28 cellular contexts compared by ENCODE assay signal in the genomic region with DNA sequence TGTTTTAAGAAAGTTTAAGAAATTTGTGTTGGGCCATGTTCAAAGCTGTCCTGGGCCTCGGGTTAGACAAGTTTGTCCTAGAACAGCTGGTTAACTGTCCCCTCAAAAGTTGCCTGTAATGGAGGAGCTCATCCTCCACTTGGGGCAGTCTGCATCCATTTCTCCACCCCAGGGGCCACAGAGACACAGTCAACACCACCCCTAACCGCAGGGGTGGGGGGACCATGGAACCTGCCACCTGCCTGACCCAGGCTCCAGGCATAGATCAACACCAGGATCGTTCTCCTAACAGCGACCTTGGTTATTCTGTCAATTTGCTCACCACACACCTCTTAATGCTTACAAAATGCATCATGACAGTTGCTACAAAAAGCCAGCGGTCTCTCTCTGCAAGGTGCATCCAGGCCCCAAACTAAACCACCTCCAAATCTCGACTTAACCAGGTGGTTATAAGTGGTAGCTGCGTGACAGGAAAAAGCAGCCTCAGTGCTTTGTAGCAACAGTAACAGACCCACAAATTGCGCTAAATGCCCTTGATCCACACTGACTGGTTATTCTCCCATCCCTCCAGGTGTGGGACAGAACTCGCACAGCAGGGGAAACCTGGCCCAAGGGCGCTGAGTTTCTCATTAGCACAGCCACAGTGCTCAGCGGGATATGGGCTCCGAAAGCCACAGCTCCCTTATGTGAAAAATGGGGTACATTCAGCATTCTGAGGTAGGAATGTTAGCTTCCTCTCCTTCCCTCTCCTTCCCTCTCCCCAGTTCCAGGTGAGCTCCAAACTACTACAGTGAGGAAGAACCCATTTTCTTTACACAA. TPM values are rescaled to one million over a fixed set of nuclear protein-coding genes. Genes with fewer than 3 reads are reported as not detected.
DNase-seq lines count a peak whose midpoint lies in the region; ATAC-seq, FAIRE-seq and TF ChIP-seq lines count a peak whose summit lies in the region.
"Had no signal": no experiment of that assay in that cellular context is flagged by ENCODE, and none has a peak within 500 bp of the region (broad histone marks: within the 10 kb centered on the region; RNA-seq: fewer than 3 reads in every experiment).

No MANE protein-coding gene starts in this region.

- TF ChIP-seq POLR2A in GM12891 (IDR thresholded peaks at IDR 0.05; ENCODE audit: low read depth, low read length) = no peak

- H3K9me3 ChIP-seq in WERI-Rb-1 (ENCODE audit: severe bottlenecking) = no peaks in the 10 kb centered on the region
- H3K9me3 ChIP-seq: ascending aorta, tibial artery had no signal

- peak overlapping the region; percentile 72 for H3K27ac Mint-ChIP-seq in activated T-helper 17 cell treated with anti-CD3 and anti-CD28 coated beads, Interleukin-2, amount 50 U/mL, for 72 hours
- H3K27ac Mint-ChIP-seq in memory B cell = peak overlapping the region; percentile 70
- H3K27ac Mint-ChIP-seq: activated CD8-positive, alpha-beta T cell treated with anti-CD3 and anti-CD28 coated beads for 36 hours; activated T-cell treated with anti-CD3 and anti-CD28 coated beads, Interleukin-2, amount 50 U/mL, for 72 hours; stimulated activated naive CD8-positive, alpha-beta T cell treated with anti-CD3 and anti-CD28 coated beads, Interleukin-15, amount 100 ng/mL, for 72 hours had no signal

- H3K36me3 ChIP-seq in GM06990 (ENCODE audit: control insufficient read depth, insufficient read depth, low read length) (peaks cover 40% of the 10 kb centered on the region), WERI-Rb-1 (peaks cover 75% of the 10 kb centered on the region)

- no peaks in the 10 kb centered on the region for H3K27me3 ChIP-seq in GM06990 (replicated peaks; ENCODE audit: control insufficient read depth, insufficient read depth, low read length)
- H3K27me3 ChIP-seq in WERI-Rb-1 (ENCODE audit: insufficient read depth, low read depth, severe bottlenecking) = no peaks in the 10 kb centered on the region
- H3K27me3 ChIP-seq: ascending aorta, hepatocyte, tibial artery had no signal

- H3K36me3 Mint-ChIP-seq in activated T-helper 17 cell treated with anti-CD3 and anti-CD28 coated beads, Interleukin-2, amount 50 U/mL, for 72 hours (ENCODE audit: low read depth) = peaks cover 83% of the 10 kb centered on the region
- peaks cover 20% of the 10 kb centered on the region for H3K36me3 Mint-ChIP-seq in memory B cell

- H3K4me3 Mint-ChIP-seq in activated T-helper 17 cell treated with anti-CD3 and anti-CD28 coated beads, Interleukin-2, amount 50 U/mL, for 72 hours = no peak overlapping the region
- H3K4me3 Mint-ChIP-seq in memory B cell = no peak overlapping the region
- H3K4me3 Mint-ChIP-seq: activated CD8-positive, alpha-beta T cell treated with anti-CD3 and anti-CD28 coated beads for 36 hours; activated T-cell treated with anti-CD3 and anti-CD28 coated beads, Interleukin-2, amount 50 U/mL, for 72 hours; stimulated activated naive CD8-positive, alpha-beta T cell treated with anti-CD3 and anti-CD28 coated beads, Interleukin-15, amount 100 ng/mL, for 72 hours had no signal

- H3K27me3 Mint-ChIP-seq in activated T-helper 17 cell treated with anti-CD3 and anti-CD28 coated beads, Interleukin-2, amount 50 U/mL, for 72 hours = no peaks in the 10 kb centered on the region
- H3K27me3 Mint-ChIP-seq in memory B cell = no peaks in the 10 kb centered on the region
- H3K27me3 Mint-ChIP-seq: activated CD8-positive, alpha-beta T cell treated with anti-CD3 and anti-CD28 coated beads for 36 hours; stimulated activated naive CD8-positive, alpha-beta T cell treated with anti-CD3 and anti-CD28 coated beads, Interleukin-15, amount 100 ng/mL, for 72 hours had no signal

- H3K4me3 ChIP-seq in GM06990 (replicated peaks; ENCODE audit: low read depth, low read length) (no peak overlapping the region), WERI-Rb-1 (ENCODE audit: low read depth, low read length) (no peak overlapping the region)
- H3K4me3 ChIP-seq: ascending aorta, hepatocyte, tibial artery had no signal

- DNase-seq in GM06990 (ENCODE audit: extremely low read depth, insufficient read length) (no peak), GM12891 (ENCODE audit: insufficient read length, low spot score) (no peak), memory B cell (ENCODE audit: low spot score in 2 of 2) (no peak), NCI-H2171 treated with DMSO at 0.1 percent for 48 hours (lab: John Stamatoyannopoulos, UW) (no peak), WERI-Rb-1 (no peak)
- DNase-seq: activated CD8-positive, alpha-beta T cell treated with anti-CD3 and anti-CD28 coated beads for 36 hours; activated naive CD4-positive, alpha-beta T cell treated with anti-CD3 and anti-CD28 coated beads, Interleukin-2, amount 50 U/mL, for 16 hours; activated T-cell treated with anti-CD3 and anti-CD28 coated beads, Interleukin-2, amount 50 U/mL, for 72 hours; DMS79; KG1; MV-4-11; NCI-H1694 treated with DMSO at 0.1 percent for 48 hours; NCI-H2227 treated with DMSO at 0.1 percent for 48 hours; occipital lobe; PC-3; Right ventricle myocardium superior; stimulated activated CD4-positive, alpha-beta T cell treated with anti-CD3 and anti-CD28 coated beads, Interleukin-12 subunit alpha, Interleukin-12 subunit beta, amount 100 ng/mL, for 4 hours; stimulated activated CD4-positive, alpha-beta T cell treated with anti-CD3 and anti-CD28 coated beads, Interleukin-4, amount 100 ng/mL, for 4 hours; stimulated activated naive CD8-positive, alpha-beta T cell treated with anti-CD3 and anti-CD28 coated beads, Interleukin-15, amount 100 ng/mL, for 72 hours; tibial artery had no signal

- ATAC-seq in activated T-helper 17 cell treated with anti-CD3 and anti-CD28 coated beads, Interleukin-2, amount 50 U/mL, for 72 hours (replicated peaks) = no peak
- ATAC-seq in memory B cell (ENCODE audit: low read depth) (no peak), GM21423 (IDR thresholded peaks at IDR 0.05; ENCODE audit: unreplicated experiment) (no peak), HG02840 (IDR thresholded peaks at IDR 0.05; ENCODE audit: low FRiP score, unreplicated experiment) (no peak)
- ATAC-seq: activated CD4-positive, CD25-positive, alpha-beta regulatory T cell treated with anti-CD3 and anti-CD28 coated beads, Interleukin-2, amount 50 U/mL, for 24 hours; activated CD8-positive, alpha-beta T cell treated with anti-CD3 and anti-CD28 coated beads for 36 hours; activated T-cell treated with anti-CD3 and anti-CD28 coated beads, Interleukin-2, amount 50 U/mL, for 72 hours; PC-3; stimulated activated naive CD8-positive, alpha-beta T cell treated with anti-CD3 and anti-CD28 coated beads, Interleukin-15, amount 100 ng/mL, for 72 hours had no signal

- peak; percentile 33 for FAIRE-seq in GM12891 (lab: Jason Lieb, UNC)
- FAIRE-seq: frontal cortex, H54 had no signal

- peak; percentile 22 for TF ChIP-seq CTCF in GM06990 (IDR thresholded peaks at IDR 0.05; ENCODE audit: insufficient read depth, low read length, poor library complexity, severe bottlenecking)
- no peak for TF ChIP-seq CTCF in WERI-Rb-1 (IDR thresholded peaks at IDR 0.05; ENCODE audit: low read depth, low read length)

- H3K27ac ChIP-seq in WERI-Rb-1 = no peak overlapping the region
- H3K27ac ChIP-seq: ascending aorta, hepatocyte, tibial artery had no signal

- peaks cover 33% of the 10 kb centered on the region for H3K4me1 Mint-ChIP-seq in activated T-helper 17 cell treated with anti-CD3 and anti-CD28 coated beads, Interleukin-2, amount 50 U/mL, for 72 hours
- H3K4me1 Mint-ChIP-seq in memory B cell = peaks cover 13% of the 10 kb centered on the region

- H3K9me3 Mint-ChIP-seq in activated T-helper 17 cell treated with anti-CD3 and anti-CD28 coated beads, Interleukin-2, amount 50 U/mL, for 72 hours = no peaks in the 10 kb centered on the region
- no peaks in the 10 kb centered on the region for H3K9me3 Mint-ChIP-seq in memory B cell
- H3K9me3 Mint-ChIP-seq: activated CD8-positive, alpha-beta T cell treated with anti-CD3 and anti-CD28 coated beads for 36 hours; activated T-cell treated with anti-CD3 and anti-CD28 coated beads, Interleukin-2, amount 50 U/mL, for 72 hours; stimulated activated naive CD8-positive, alpha-beta T cell treated with anti-CD3 and anti-CD28 coated beads, Interleukin-15, amount 100 ng/mL, for 72 hours had no signal

TF ChIP-seq in GM12891, 5 proteins besides CTCF, POLR2A, EP300 and RAD21:
- TF ChIP-seq POLR2AphosphoS5 (IDR thresholded peaks at IDR 0.05; ENCODE audit: low read depth, low read length) = no peak
- no peak for TF ChIP-seq SPI1 (IDR thresholded peaks at IDR 0.05; ENCODE audit: low read depth, low read length)
- no peak for TF ChIP-seq POU2F2 (IDR thresholded peaks at IDR 0.05; ENCODE audit: low read depth, low read length)
- TF ChIP-seq PAX5 (IDR thresholded peaks at IDR 0.05; ENCODE audit: insufficient read depth, low read length, severe bottlenecking) = no peak
- no peak for TF ChIP-seq TAF1 (IDR thresholded peaks at IDR 0.05; ENCODE audit: low read depth, low read length)

RNA-seq across cellular contexts. Expression of a gene that starts 48.0 kb away (rescaled TPM):
- 212 TPM for polyA plus RNA-seq in GM12891 (2012; ENCODE audit: low read depth, missing spikeins)
- 100 to 1,000 TPM; 303 to 319 TPM for total RNA-seq in activated T-helper 17 cell treated with anti-CD3 and anti-CD28 coated beads, Interleukin-2, amount 50 U/mL, for 72 hours

RNA-seq across cellular contexts. Expression of a gene that starts 48.3 kb away (rescaled TPM):
- polyA plus RNA-seq in GM12891 (2012; ENCODE audit: low read depth, missing spikeins) = 190 TPM
- 100 to 1,000 TPM; 180 to 230 TPM for total RNA-seq in activated T-helper 17 cell treated with anti-CD3 and anti-CD28 coated beads, Interleukin-2, amount 50 U/mL, for 72 hours
